Comparison of ENCODE assay signal across 4 cellular contexts in the genomic region with DNA sequence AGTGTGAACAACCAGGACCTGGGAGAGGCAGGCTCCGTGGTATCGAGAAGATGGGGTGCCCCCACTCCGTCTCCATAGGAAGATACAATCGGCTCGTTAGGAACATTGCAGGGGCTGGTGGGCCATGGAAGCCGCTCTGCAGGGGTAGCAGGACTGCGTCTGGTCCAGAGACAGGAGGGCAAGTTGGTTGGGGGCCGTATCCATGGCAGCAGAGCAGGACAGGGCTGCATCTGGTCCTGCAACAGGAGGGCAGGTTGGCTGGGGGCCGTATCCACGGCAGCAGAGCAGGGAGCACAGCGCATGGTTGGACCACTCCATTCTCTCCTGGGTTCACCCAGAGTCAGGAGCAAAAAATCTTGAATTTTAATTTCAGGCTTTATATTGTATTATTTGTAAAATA.
TF ChIP-seq lines count a peak whose summit lies in the region.

No MANE protein-coding gene starts in this region.

TF ChIP-seq in SK-N-SH, 30 proteins besides CTCF, POLR2A, EP300 and RAD21:
- TF ChIP-seq, protein P1, sequence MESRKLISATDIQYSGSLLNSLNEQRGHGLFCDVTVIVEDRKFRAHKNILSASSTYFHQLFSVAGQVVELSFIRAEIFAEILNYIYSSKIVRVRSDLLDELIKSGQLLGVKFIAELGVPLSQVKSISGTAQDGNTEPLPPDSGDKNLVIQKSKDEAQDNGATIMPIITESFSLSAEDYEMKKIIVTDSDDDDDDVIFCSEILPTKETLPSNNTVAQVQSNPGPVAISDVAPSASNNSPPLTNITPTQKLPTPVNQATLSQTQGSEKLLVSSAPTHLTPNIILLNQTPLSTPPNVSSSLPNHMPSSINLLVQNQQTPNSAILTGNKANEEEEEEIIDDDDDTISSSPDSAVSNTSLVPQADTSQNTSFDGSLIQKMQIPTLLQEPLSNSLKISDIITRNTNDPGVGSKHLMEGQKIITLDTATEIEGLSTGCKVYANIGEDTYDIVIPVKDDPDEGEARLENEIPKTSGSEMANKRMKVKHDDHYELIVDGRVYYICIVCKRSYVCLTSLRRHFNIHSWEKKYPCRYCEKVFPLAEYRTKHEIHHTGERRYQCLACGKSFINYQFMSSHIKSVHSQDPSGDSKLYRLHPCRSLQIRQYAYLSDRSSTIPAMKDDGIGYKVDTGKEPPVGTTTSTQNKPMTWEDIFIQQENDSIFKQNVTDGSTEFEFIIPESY (IDR thresholded peaks at IDR 0.05; ENCODE audit: borderline replicate concordance, low read depth) = no peak
- TF ChIP-seq POLR2AphosphoS5 (IDR thresholded peaks at IDR 0.05; ENCODE audit: low read depth, low read length) (no peak), RXRA (IDR thresholded peaks at IDR 0.05; ENCODE audit: borderline replicate concordance, low read depth) (no peak), RFX5 (IDR thresholded peaks at IDR 0.05; ENCODE audit: low read length) (no peak), FOXJ3 (CRISPR knock-in tag; IDR thresholded peaks at IDR 0.05) (no peak), YY1 (IDR thresholded peaks at IDR 0.05; ENCODE audit: low read depth) (no peak), NFIC (IDR thresholded peaks at IDR 0.05; ENCODE audit: borderline replicate concordance) (no peak), SIN3A (IDR thresholded peaks at IDR 0.05; ENCODE audit: borderline replicate concordance, low read depth, low read length) (no peak), FOXM1 (IDR thresholded peaks at IDR 0.05; ENCODE audit: low read depth) (no peak), SMC3 (IDR thresholded peaks at IDR 0.05; ENCODE audit: low read depth, low read length) (no peak)
- TF ChIP-seq, protein P2, sequence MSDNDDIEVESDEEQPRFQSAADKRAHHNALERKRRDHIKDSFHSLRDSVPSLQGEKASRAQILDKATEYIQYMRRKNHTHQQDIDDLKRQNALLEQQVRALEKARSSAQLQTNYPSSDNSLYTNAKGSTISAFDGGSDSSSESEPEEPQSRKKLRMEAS (IDR thresholded peaks at IDR 0.05; ENCODE audit: low read depth) = no peak
- TF ChIP-seq, protein P3, sequence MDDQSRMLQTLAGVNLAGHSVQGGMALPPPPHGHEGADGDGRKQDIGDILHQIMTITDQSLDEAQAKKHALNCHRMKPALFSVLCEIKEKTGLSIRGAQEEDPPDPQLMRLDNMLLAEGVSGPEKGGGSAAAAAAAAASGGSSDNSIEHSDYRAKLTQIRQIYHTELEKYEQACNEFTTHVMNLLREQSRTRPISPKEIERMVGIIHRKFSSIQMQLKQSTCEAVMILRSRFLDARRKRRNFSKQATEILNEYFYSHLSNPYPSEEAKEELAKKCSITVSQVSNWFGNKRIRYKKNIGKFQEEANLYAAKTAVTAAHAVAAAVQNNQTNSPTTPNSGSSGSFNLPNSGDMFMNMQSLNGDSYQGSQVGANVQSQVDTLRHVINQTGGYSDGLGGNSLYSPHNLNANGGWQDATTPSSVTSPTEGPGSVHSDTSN (IDR thresholded peaks at IDR 0.05) = no peak

TF ChIP-seq in SK-N-SH treated with all-trans-retinoic acid at 6 μM for 48 hours, 23 proteins besides CTCF, POLR2A, EP300 and RAD21 (continued from another document):
- TF ChIP-seq ZNF8 (CRISPR knock-in tag; IDR thresholded peaks at IDR 0.05) (no peak), ZNF70 (CRISPR knock-in tag; IDR thresholded peaks at IDR 0.05) (no peak), GLIS3 (CRISPR knock-in tag; IDR thresholded peaks at IDR 0.05) (no peak), ZC3H10 (CRISPR knock-in tag; IDR thresholded peaks at IDR 0.05) (no peak), ZFP3 (CRISPR knock-in tag; IDR thresholded peaks at IDR 0.05) (no peak)
- TF ChIP-seq, protein P4, sequence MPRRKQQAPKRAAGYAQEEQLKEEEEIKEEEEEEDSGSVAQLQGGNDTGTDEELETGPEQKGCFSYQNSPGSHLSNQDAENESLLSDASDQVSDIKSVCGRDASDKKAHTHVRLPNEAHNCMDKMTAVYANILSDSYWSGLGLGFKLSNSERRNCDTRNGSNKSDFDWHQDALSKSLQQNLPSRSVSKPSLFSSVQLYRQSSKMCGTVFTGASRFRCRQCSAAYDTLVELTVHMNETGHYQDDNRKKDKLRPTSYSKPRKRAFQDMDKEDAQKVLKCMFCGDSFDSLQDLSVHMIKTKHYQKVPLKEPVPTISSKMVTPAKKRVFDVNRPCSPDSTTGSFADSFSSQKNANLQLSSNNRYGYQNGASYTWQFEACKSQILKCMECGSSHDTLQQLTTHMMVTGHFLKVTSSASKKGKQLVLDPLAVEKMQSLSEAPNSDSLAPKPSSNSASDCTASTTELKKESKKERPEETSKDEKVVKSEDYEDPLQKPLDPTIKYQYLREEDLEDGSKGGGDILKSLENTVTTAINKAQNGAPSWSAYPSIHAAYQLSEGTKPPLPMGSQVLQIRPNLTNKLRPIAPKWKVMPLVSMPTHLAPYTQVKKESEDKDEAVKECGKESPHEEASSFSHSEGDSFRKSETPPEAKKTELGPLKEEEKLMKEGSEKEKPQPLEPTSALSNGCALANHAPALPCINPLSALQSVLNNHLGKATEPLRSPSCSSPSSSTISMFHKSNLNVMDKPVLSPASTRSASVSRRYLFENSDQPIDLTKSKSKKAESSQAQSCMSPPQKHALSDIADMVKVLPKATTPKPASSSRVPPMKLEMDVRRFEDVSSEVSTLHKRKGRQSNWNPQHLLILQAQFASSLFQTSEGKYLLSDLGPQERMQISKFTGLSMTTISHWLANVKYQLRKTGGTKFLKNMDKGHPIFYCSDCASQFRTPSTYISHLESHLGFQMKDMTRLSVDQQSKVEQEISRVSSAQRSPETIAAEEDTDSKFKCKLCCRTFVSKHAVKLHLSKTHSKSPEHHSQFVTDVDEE (CRISPR knock-in tag; IDR thresholded peaks at IDR 0.05) = no peak

TF ChIP-seq in H1, 55 proteins besides CTCF, POLR2A, EP300 and RAD21 (continued from another document):
- TF ChIP-seq RXRA (IDR thresholded peaks at IDR 0.05; ENCODE audit: insufficient read depth, low read depth, low read length) = no peak
- no peak for TF ChIP-seq BCL11A (IDR thresholded peaks at IDR 0.05; ENCODE audit: low read depth in 2 of 2, low read length in 2 of 2)
- TF ChIP-seq FOSL1 (IDR thresholded peaks at IDR 0.05; ENCODE audit: insufficient read depth, low read depth, low read length) = no peak
- no peak for TF ChIP-seq PHF8 (conservative IDR thresholded peaks at IDR 0.05; ENCODE audit: low read depth, low read length)

TF ChIP-seq in GM12891, 5 proteins besides CTCF, POLR2A, EP300 and RAD21 (continued from another document):
- TF ChIP-seq PAX5 (IDR thresholded peaks at IDR 0.05; ENCODE audit: insufficient read depth, low read length, severe bottlenecking) (no peak), SPI1 (IDR thresholded peaks at IDR 0.05; ENCODE audit: low read depth, low read length) (no peak), TAF1 (IDR thresholded peaks at IDR 0.05; ENCODE audit: low read depth, low read length) (no peak), POLR2AphosphoS5 (IDR thresholded peaks at IDR 0.05; ENCODE audit: low read depth, low read length) (no peak)
TF ChIP-seq in GM12891: peak in this region for 0.
